28 cellular contexts compared by ENCODE assay signal in the genomic region with DNA sequence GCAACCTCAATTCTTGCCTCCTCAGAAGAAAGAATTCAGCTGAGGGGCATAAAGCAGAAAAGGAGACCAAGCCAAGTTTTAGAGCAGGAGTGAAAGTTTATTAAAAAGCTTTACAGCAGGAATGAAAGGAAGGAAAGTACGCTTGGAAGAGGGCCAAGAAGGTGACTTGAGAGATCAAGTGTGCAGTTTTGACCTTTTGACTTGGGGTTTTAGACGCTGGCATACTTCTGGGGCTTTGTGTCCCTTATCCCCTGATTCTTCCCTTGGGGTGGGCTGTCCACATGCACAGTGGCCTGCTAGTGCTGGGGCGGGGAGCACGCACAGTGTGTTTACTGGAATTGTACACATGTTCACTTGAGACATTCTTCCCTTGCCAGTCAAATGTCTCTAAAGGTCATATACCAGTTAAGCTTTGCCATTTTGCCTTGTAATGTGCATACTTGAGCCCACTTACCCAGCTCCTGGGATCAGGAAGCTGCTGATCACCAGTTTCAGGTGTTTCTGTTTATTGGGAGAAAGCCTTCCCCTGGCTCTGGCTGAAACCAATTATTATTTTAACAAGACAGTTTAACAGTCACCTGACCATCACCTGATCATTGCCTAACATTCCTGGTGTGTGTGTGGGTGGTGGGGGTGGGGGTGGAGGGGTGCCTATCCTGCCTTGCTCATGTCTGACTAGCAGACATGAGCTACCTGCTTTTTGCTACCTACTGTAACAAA. TPM values are rescaled to one million over a fixed set of nuclear protein-coding genes. Genes with fewer than 3 reads are reported as not detected.
DNase-seq lines count a peak whose midpoint lies in the region; ATAC-seq and TF ChIP-seq lines count a peak whose summit lies in the region.
"Had no signal": no experiment of that assay in that cellular context is flagged by ENCODE, and none has a peak within 500 bp of the region (broad histone marks: within the 10 kb centered on the region; RNA-seq: fewer than 3 reads in every experiment).

No MANE protein-coding gene starts in this region.

- CTCF ChIA-PET in GM10248 (lab: Yijun Ruan, JAX): interaction anchor here (1.2 to 1.6 kb wide), 5 partner anchors 12 to 125 kb away, joined by 3 read pairs; a partner anchor contains a TSS

- H3K36me3 Mint-ChIP-seq in mesothelial cell of epicardium: peaks cover 2% of the 10 kb centered on the region

- peaks cover 17% of the 10 kb centered on the region for H3K27me3 Mint-ChIP-seq in mesothelial cell of epicardium (ENCODE audit: low read depth)

- no peak for ATAC-seq in HG02610 (IDR thresholded peaks at IDR 0.05; ENCODE audit: unreplicated experiment)
- ATAC-seq: gastroesophageal sphincter, GM12878, natural killer cell, upper lobe of right lung had no signal

- H3K27ac Mint-ChIP-seq in mesothelial cell of epicardium: peak overlapping the region; percentile 53
- H3K27ac Mint-ChIP-seq: activated CD4-positive, alpha-beta memory T cell treated with anti-CD3 and anti-CD28 coated beads, Interleukin-2, amount 10 ng/mL, durations not matched to agents 7 days and 5 days; activated naive CD8-positive, alpha-beta T cell; endodermal cell; natural killer cell had no signal

- in situ Hi-C loops in G401 (cut with HindIII; ENCODE audit: low sequenced_read_pairs): no loop called here

- peaks cover 28% of the 10 kb centered on the region for H3K4me1 Mint-ChIP-seq in mesothelial cell of epicardium
- H3K4me1 Mint-ChIP-seq: activated CD4-positive, alpha-beta memory T cell treated with anti-CD3 and anti-CD28 coated beads, Interleukin-2, amount 10 ng/mL, durations not matched to agents 7 days and 5 days; natural killer cell had no signal

- H3K27ac ChIP-seq in caudate nucleus (ENCODE audit: low read depth, low read length): peak overlapping the region; percentile 33
- H3K27ac ChIP-seq: BLaER1, gastroesophageal sphincter, HL-60, upper lobe of right lung had no signal

- H3K9me3 Mint-ChIP-seq in mesothelial cell of epicardium: peaks cover 15% of the 10 kb centered on the region
- H3K9me3 Mint-ChIP-seq: activated CD4-positive, alpha-beta memory T cell treated with anti-CD3 and anti-CD28 coated beads, Interleukin-2, amount 10 ng/mL, durations not matched to agents 7 days and 5 days had no signal

- DNase-seq in G401 (ENCODE audit: low spot score): peak; percentile 78
- DNase-seq in HK-2 (ENCODE audit: unreplicated experiment): peak; percentile 38
- DNase-seq in caudate nucleus (lab: John Stamatoyannopoulos, UW): peak in 1 of 61 donors; percentile 10
- no peak for DNase-seq in mesothelial cell of epicardium (ENCODE audit: low spot score in 2 of 2, unreplicated experiment in 2 of 2)
- no peak for DNase-seq in DMS153 treated with DMSO at 0.1 percent for 48 hours (lab: John Stamatoyannopoulos, UW; ENCODE audit: unreplicated experiment)
- DNase-seq in HCEC 1CT: no peak
- no peak for DNase-seq in GM10248 (ENCODE audit: extremely low spot score)
- DNase-seq: activated CD4-positive, alpha-beta memory T cell treated with anti-CD3 and anti-CD28 coated beads, Interleukin-2, amount 10 ng/mL, durations not matched to agents 7 days and 5 days; activated CD4-positive, alpha-beta T cell treated with anti-CD3 and anti-CD28 coated beads for 1 hour; activated effector memory CD4-positive, alpha-beta T cell treated with Interleukin-2 at 50 U/mL for 16 hours; aorta; DND-41; endodermal cell; hippocampal formation; Karpas-422; natural killer cell; NCI-H526 treated with DMSO at 0.1 percent for 48 hours; retina; stimulated activated CD4-positive, alpha-beta T cell treated with anti-CD3 and anti-CD28 coated beads, Interleukin-2, amount 100 ng/mL, for 24 hours; T-helper 2 cell; upper lobe of right lung had no signal

- TF ChIP-seq CTCF in mesothelial cell of epicardium (IDR thresholded peaks at IDR 0.05; ENCODE audit: unreplicated experiment) (no peak), GM10248 (IDR thresholded peaks at IDR 0.05; ENCODE audit: control extremely low read depth, extremely low read depth, low read depth, missing control alignments) (no peak)

- H3K4me3 Mint-ChIP-seq in mesothelial cell of epicardium: no peak overlapping the region
- H3K4me3 Mint-ChIP-seq: activated CD4-positive, alpha-beta memory T cell treated with anti-CD3 and anti-CD28 coated beads, Interleukin-2, amount 10 ng/mL, durations not matched to agents 7 days and 5 days; activated naive CD8-positive, alpha-beta T cell; endodermal cell; natural killer cell had no signal

- POLR2A ChIA-PET in GM10248 (lab: Yijun Ruan, JAX): no interaction called here

RNA-seq across cellular contexts. Expression of a gene that starts 36.2 kb away (rescaled TPM):
- total RNA-seq in G401 (2014; rRNA removed; shearing (Covaris generic)): 9.7 and 13.5 TPM in 2 replicates
- total RNA-seq in mesothelial cell of epicardium: 8.8 to 9.7 TPM (median 9.0 TPM) in 3 replicates

RNA-seq across cellular contexts. Expression of a gene that starts 58.0 kb away (rescaled TPM):
- total RNA-seq in G401 (2014; rRNA removed; shearing (Covaris generic)): not detected in 2 replicates
- total RNA-seq in mesothelial cell of epicardium: 38.1 to 43.1 TPM (median 39.9 TPM) in 3 replicates
- total RNA-seq: osteocyte had no signal

Comparison
In these comparisons a context has a peak if more than half of its experiments do, and no peak if none do; other contexts are left out.
1. DNase-seq: peak in G401 (single experiment) and HK-2 (single experiment); none in mesothelial cell of epicardium (0 of 2), DMS153 treated with DMSO at 0.1 percent for 48 hours (single experiment), HCEC 1CT (single experiment) and GM10248 (single experiment).
2. RNA of a gene that starts 58.0 kb away (total RNA-seq): 38.1 to 43.1 TPM in mesothelial cell of epicardium; not detected in G401; every median in the first group is over 10 times any median in the second.